8 cellular contexts compared by ENCODE assay signal in the genomic region with DNA sequence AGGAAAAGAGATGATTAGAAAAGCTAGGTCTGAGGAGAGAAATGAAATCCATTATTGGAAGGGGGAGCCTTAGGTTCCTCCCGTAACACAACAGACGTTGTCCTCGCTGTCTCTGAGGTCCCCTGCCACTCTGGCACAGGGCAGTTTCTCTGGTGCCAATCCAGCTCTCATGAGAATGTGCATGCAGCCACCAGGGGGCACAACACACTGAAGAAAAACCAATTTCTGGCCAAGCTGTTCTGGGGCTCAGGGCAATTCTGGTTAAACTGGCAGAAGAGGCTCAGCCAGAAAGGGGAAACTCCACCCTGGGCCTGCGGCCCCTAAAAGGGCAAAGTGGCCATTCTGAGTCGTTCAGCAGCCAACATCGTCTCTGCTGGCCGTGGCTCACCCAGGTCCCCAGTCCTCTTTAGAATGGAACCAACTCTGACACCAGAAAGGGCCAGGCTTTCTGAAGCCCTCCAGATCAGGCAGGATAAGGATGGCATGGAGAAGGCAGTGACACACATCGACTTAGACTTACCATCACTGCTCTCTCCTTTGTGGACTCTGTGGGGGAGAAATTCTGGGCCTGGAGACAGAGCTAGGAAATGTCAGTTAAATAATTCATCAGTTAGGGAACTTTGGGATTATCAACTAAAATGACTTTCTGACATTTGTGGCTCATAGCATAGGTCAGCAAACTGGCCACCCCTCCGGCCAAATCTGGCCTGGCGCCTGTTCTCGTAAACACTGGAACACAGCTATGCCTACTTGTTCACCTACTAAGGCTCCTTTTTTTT. TPM values are rescaled to one million over a fixed set of nuclear protein-coding genes. Genes with fewer than 3 reads are reported as not detected.
DNase-seq lines count a peak whose midpoint lies in the region; ATAC-seq, FAIRE-seq and TF ChIP-seq lines count a peak whose summit lies in the region.

No MANE protein-coding gene starts in this region.

- H3K27ac Mint-ChIP-seq in astrocyte (ENCODE audit: unreplicated experiment) = no peak overlapping the region

- no peaks in the 10 kb centered on the region for H3K9me3 ChIP-seq in astrocyte (ENCODE audit: insufficient read depth, low read depth, low read length)

- H3K4me3 Mint-ChIP-seq in astrocyte (ENCODE audit: unreplicated experiment) = peak overlapping the region; percentile 40

- H3K9ac ChIP-seq in astrocyte (ENCODE audit: low read length) = no peak overlapping the region

- TF ChIP-seq CTCF in astrocyte (IDR thresholded peaks at IDR 0.05; ENCODE audit: insufficient read depth, low read depth, low read length) = peak; percentile 75

- H3K4me2 ChIP-seq in astrocyte (ENCODE audit: low read length) = peak overlapping the region; percentile 13

- ATAC-seq in GM18499 (IDR thresholded peaks at IDR 0.05; ENCODE audit: insufficient read depth, unreplicated experiment) (peak; percentile 68), HG02798 (IDR thresholded peaks at IDR 0.05; ENCODE audit: poor library complexity, unreplicated experiment) (peak; percentile 84), sciatic nerve (peak; percentile 83), HG02973 (IDR thresholded peaks at IDR 0.05; ENCODE audit: unreplicated experiment) (no peak)

- H3K4me1 Mint-ChIP-seq in astrocyte (ENCODE audit: low read depth, unreplicated experiment) = peaks cover 24% of the 10 kb centered on the region

- H3K27me3 ChIP-seq in astrocyte (ENCODE audit: insufficient read depth, low read length) = no peaks in the 10 kb centered on the region

- H4K20me1 ChIP-seq in astrocyte (ENCODE audit: insufficient read depth, low read length) = no peaks in the 10 kb centered on the region

- H3K36me3 ChIP-seq in astrocyte (ENCODE audit: insufficient read depth, low read length) = peaks cover 8% of the 10 kb centered on the region

- no peak overlapping the region for H3K27ac ChIP-seq in astrocyte (ENCODE audit: low read depth, low read length)

- FAIRE-seq in astrocyte (lab: Jason Lieb, UNC) = no peak

- no peak overlapping the region for H2AFZ ChIP-seq in astrocyte (ENCODE audit: low read depth, low read length)

- no peaks in the 10 kb centered on the region for H3K9me3 Mint-ChIP-seq in astrocyte (ENCODE audit: unreplicated experiment)

- H3K4me1 ChIP-seq in astrocyte (ENCODE audit: insufficient read depth, low read length) = peaks cover 22% of the 10 kb centered on the region

- peak; percentile 37 to 44 for DNase-seq in NCI-H187 (lab: John Stamatoyannopoulos, UW)
- DNase-seq in T1000 (lab: John Stamatoyannopoulos, UW) = peak; percentile 25
- DNase-seq in astrocyte (ENCODE audit: low read depth) = peak; percentile 39
- peak; percentile 71 for DNase-seq in hepatic stellate cell (ENCODE audit: low spot score)
- DNase-seq in sciatic nerve (ENCODE audit: low spot score) = peak; percentile 85

- intact Hi-C loops in sciatic nerve (cut with DNase I) = loop anchor here (5.0 to 10.0 kb wide), 2 partner anchors 100 to 362 kb away; no protein-coding TSS in a partner anchor

- H3K36me3 Mint-ChIP-seq in astrocyte (ENCODE audit: low read depth, unreplicated experiment) = peaks cover 23% of the 10 kb centered on the region

- H3K27me3 Mint-ChIP-seq in astrocyte (ENCODE audit: low read depth, unreplicated experiment) = no peaks in the 10 kb centered on the region

- H3K4me3 ChIP-seq in astrocyte (ENCODE audit: insufficient read depth, low read depth, low read length) = no peak overlapping the region

- H3K79me2 ChIP-seq in astrocyte (ENCODE audit: insufficient read depth, low read length) = no peaks in the 10 kb centered on the region

RNA-seq across cellular contexts. Expression of gene GOLPH3, which starts 58.5 kb away (rescaled TPM):
- total RNA-seq in astrocyte (114 and 124 TPM in 2 replicates), sciatic nerve (88.7 TPM)

Comparison
In these comparisons a context has a peak if more than half of its experiments do, and no peak if none do; other contexts are left out.
1. DNase-seq: peak in every context shown above with its lines; median percentile 85 in sciatic nerve; 71 in hepatic stellate cell; 40 in NCI-H187; 39 in astrocyte; 25 in T1000.